ENCODE assay signal across 15 cellular contexts in genomic region chr5:170752257-170753215, GRCh38. TPM values are rescaled to one million over a fixed set of nuclear protein-coding genes. Genes with fewer than 3 reads are reported as not detected.
A peak's percentile ranks its signal among the peaks of the same experiment; 100 is the strongest.
DNase-seq lines count a peak whose midpoint lies in the region; ATAC-seq, FAIRE-seq and TF ChIP-seq lines count a peak whose summit lies in the region.
"Had no signal": no experiment of that assay in that cellular context is flagged by ENCODE, and none has a peak within 500 bp of the region (broad histone marks: within the 10 kb centered on the region; RNA-seq: fewer than 3 reads in every experiment).

No MANE protein-coding gene starts in this region.

- no peak overlapping the region for H3K9ac ChIP-seq in kidney (ENCODE audit: low read length in 2 of 2)

- FAIRE-seq in kidney (lab: Jason Lieb, UNC): no peak
- FAIRE-seq: islet of Langerhans, TTC549 had no signal

- H3K27me3 ChIP-seq in SJCRH30: no peaks in the 10 kb centered on the region
- H3K27me3 ChIP-seq in CD4-positive, alpha-beta T cell (ENCODE audit: control insufficient read depth, insufficient read depth, low read length): no peaks in the 10 kb centered on the region

- no peak overlapping the region for H3K27ac Mint-ChIP-seq in CD4-positive, alpha-beta T cell
- H3K27ac Mint-ChIP-seq in activated T-helper 1 cell treated with anti-CD3 and anti-CD28 coated beads, Interleukin-12 subunit alpha, Interleukin-12 subunit beta, Interleukin-2, Interleukin-4 antibody, amounts not matched to agents 30 ng/mL and 10 ng/mL and 1 ng/mL, durations not matched to agents 14 hours and 24 hours and 36 hours: no peak overlapping the region

- no peaks in the 10 kb centered on the region for H3K36me3 Mint-ChIP-seq in CD4-positive, alpha-beta T cell (ENCODE audit: low read depth)
- H3K36me3 Mint-ChIP-seq in activated T-helper 1 cell treated with anti-CD3 and anti-CD28 coated beads, Interleukin-12 subunit alpha, Interleukin-12 subunit beta, Interleukin-2, Interleukin-4 antibody, amounts not matched to agents 30 ng/mL and 10 ng/mL and 1 ng/mL, durations not matched to agents 14 hours and 24 hours and 36 hours (ENCODE audit: low read depth): no peaks in the 10 kb centered on the region

- ATAC-seq in CD4-positive, alpha-beta T cell (ENCODE audit: poor library complexity): no peak

- POLR2A ChIA-PET in CD4-positive, alpha-beta T cell (lab: Charles Lee): no interaction called here

- H3K36me3 ChIP-seq in SJCRH30 (no peaks in the 10 kb centered on the region), kidney (ENCODE audit: control insufficient read depth in 1 of 2, insufficient read depth in 2 of 2, low read length in 2 of 2) (no peaks in the 10 kb centered on the region)

- no peak overlapping the region for H3K4me3 Mint-ChIP-seq in CD4-positive, alpha-beta T cell
- no peak overlapping the region for H3K4me3 Mint-ChIP-seq in activated T-helper 1 cell treated with anti-CD3 and anti-CD28 coated beads, Interleukin-12 subunit alpha, Interleukin-12 subunit beta, Interleukin-2, Interleukin-4 antibody, amounts not matched to agents 30 ng/mL and 10 ng/mL and 1 ng/mL, durations not matched to agents 14 hours and 24 hours and 36 hours

- peak; percentile 86 for DNase-seq in COR-L47 (lab: John Stamatoyannopoulos, UW)
- peak; percentile 86 for DNase-seq in NCI-H1105 (lab: John Stamatoyannopoulos, UW)
- DNase-seq in SJCRH30: peak; percentile 57 to 70
- DNase-seq in kidney: peak; percentile 77
- DNase-seq in medulla oblongata (ENCODE audit: extremely low spot score): no peak
- no peak for DNase-seq in CD4-positive, alpha-beta T cell
- DNase-seq in D341Med (ENCODE audit: low spot score): no peak
- no peak for DNase-seq in activated T-helper 1 cell treated with anti-CD3 and anti-CD28 coated beads, Interleukin-12 subunit alpha, Interleukin-12 subunit beta, Interleukin-2, Interleukin-4 antibody, amounts not matched to agents 30 ng/mL and 10 ng/mL and 1 ng/mL, durations not matched to agents 14 hours and 24 hours and 36 hours (ENCODE audit: low spot score)
- DNase-seq: cortex of kidney, DND-41, H7 had no signal

- TF ChIP-seq CTCF in kidney (IDR thresholded peaks at IDR 0.05; ENCODE audit: borderline replicate concordance, extremely low read depth, insufficient read depth): no peak
- TF ChIP-seq CTCF in CD4-positive, alpha-beta T cell (IDR thresholded peaks at IDR 0.05): no peak

- peak overlapping the region; percentile 40 for H3K27ac ChIP-seq in SJCRH30
- H3K27ac ChIP-seq in kidney (ENCODE audit: low read depth in 2 of 2, low read length in 2 of 2): no peak overlapping the region
- H3K27ac ChIP-seq in CD4-positive, alpha-beta T cell (ENCODE audit: low read depth, low read length): no peak overlapping the region

- no peaks in the 10 kb centered on the region for H3K9me3 ChIP-seq in SJCRH30 (replicated peaks)
- H3K9me3 ChIP-seq in kidney (ENCODE audit: control insufficient read depth in 1 of 2, low read length in 2 of 2): no peaks in the 10 kb centered on the region
- H3K9me3 ChIP-seq in CD4-positive, alpha-beta T cell (ENCODE audit: control insufficient read depth, low read length): no peaks in the 10 kb centered on the region

- H3K4me1 ChIP-seq in SJCRH30 (peaks cover 16% of the 10 kb centered on the region), kidney (ENCODE audit: control insufficient read depth in 1 of 2, insufficient read depth in 1 of 2, low read depth in 1 of 2, low read length in 2 of 2) (peaks cover 26% of the 10 kb centered on the region in 2 donors)

- peaks cover 43% of the 10 kb centered on the region for H3K27me3 Mint-ChIP-seq in CD4-positive, alpha-beta T cell
- H3K27me3 Mint-ChIP-seq in activated T-helper 1 cell treated with anti-CD3 and anti-CD28 coated beads, Interleukin-12 subunit alpha, Interleukin-12 subunit beta, Interleukin-2, Interleukin-4 antibody, amounts not matched to agents 30 ng/mL and 10 ng/mL and 1 ng/mL, durations not matched to agents 14 hours and 24 hours and 36 hours (ENCODE audit: insufficient read depth): peaks cover 2% of the 10 kb centered on the region

- H3K4me3 ChIP-seq in SJCRH30: no peak overlapping the region
- H3K4me3 ChIP-seq in kidney (ENCODE audit: low read length in 2 of 2): no peak overlapping the region

- intact Hi-C loops in kidney (cut with DNase I): no loop called here
- intact Hi-C loops in CD4-positive, alpha-beta T cell (cut with DNase I, micrococcal nuclease): no loop called here
- intact Hi-C loops in activated T-helper 1 cell treated with anti-CD3 and anti-CD28 coated beads, Interleukin-12 subunit alpha, Interleukin-12 subunit beta, Interleukin-2, Interleukin-4 antibody, amounts not matched to agents 30 ng/mL and 10 ng/mL and 1 ng/mL, durations not matched to agents 14 hours and 24 hours and 36 hours (cut with micrococcal nuclease): no loop called here

- no peaks in the 10 kb centered on the region for H3K9me3 Mint-ChIP-seq in CD4-positive, alpha-beta T cell
- H3K9me3 Mint-ChIP-seq in activated T-helper 1 cell treated with anti-CD3 and anti-CD28 coated beads, Interleukin-12 subunit alpha, Interleukin-12 subunit beta, Interleukin-2, Interleukin-4 antibody, amounts not matched to agents 30 ng/mL and 10 ng/mL and 1 ng/mL, durations not matched to agents 14 hours and 24 hours and 36 hours: no peaks in the 10 kb centered on the region

- no peaks in the 10 kb centered on the region for H3K4me1 Mint-ChIP-seq in CD4-positive, alpha-beta T cell (ENCODE audit: low read depth)
- H3K4me1 Mint-ChIP-seq in activated T-helper 1 cell treated with anti-CD3 and anti-CD28 coated beads, Interleukin-12 subunit alpha, Interleukin-12 subunit beta, Interleukin-2, Interleukin-4 antibody, amounts not matched to agents 30 ng/mL and 10 ng/mL and 1 ng/mL, durations not matched to agents 14 hours and 24 hours and 36 hours (ENCODE audit: low read depth): no peaks in the 10 kb centered on the region

- CTCF ChIA-PET in CD4-positive, alpha-beta T cell (lab: Charles Lee): no interaction called here

RNA-seq across cellular contexts. Expression of gene GABRP, which starts 31.0 kb away (rescaled TPM):
- not detected in 2 replicates for total RNA-seq in SJCRH30 (2014; rRNA removed; shearing (Covaris generic))
- 33.1 TPM for total RNA-seq in kidney
- 3.4 TPM for polyA plus RNA-seq in kidney (ENCODE audit: insufficient read depth, low read depth, low replicate concordance)
- total RNA-seq in CD4-positive, alpha-beta T cell: not detected
- total RNA-seq in activated T-helper 1 cell treated with anti-CD3 and anti-CD28 coated beads, Interleukin-12 subunit alpha, Interleukin-12 subunit beta, Interleukin-2, Interleukin-4 antibody, amounts not matched to agents 30 ng/mL and 10 ng/mL and 1 ng/mL, durations not matched to agents 14 hours and 24 hours and 36 hours: not detected in 2 replicates
- total RNA-seq: fibroblast of villous mesenchyme had no signal
- polyA plus RNA-seq: neural cell had no signal

Comparison
In these comparisons a context has a peak if more than half of its experiments do, and no peak if none do; other contexts are left out.
1. DNase-seq: peak in COR-L47 (single experiment), NCI-H1105 (single experiment), SJCRH30 (2 of 2) and kidney (single experiment); none in medulla oblongata (single experiment), CD4-positive, alpha-beta T cell (0 of 10), D341Med (single experiment) and activated T-helper 1 cell treated with anti-CD3 and anti-CD28 coated beads, Interleukin-12 subunit alpha, Interleukin-12 subunit beta, Interleukin-2, Interleukin-4 antibody, amounts not matched to agents 30 ng/mL and 10 ng/mL and 1 ng/mL, durations not matched to agents 14 hours and 24 hours and 36 hours (single experiment).
2. RNA of gene GABRP, which starts 31.0 kb away (total RNA-seq): 33.1 TPM in kidney (single experiment); not detected in SJCRH30, not detected in CD4-positive, alpha-beta T cell and not detected in activated T-helper 1 cell treated with anti-CD3 and anti-CD28 coated beads, Interleukin-12 subunit alpha, Interleukin-12 subunit beta, Interleukin-2, Interleukin-4 antibody, amounts not matched to agents 30 ng/mL and 10 ng/mL and 1 ng/mL, durations not matched to agents 14 hours and 24 hours and 36 hours; every median in the first group is over 10 times any median in the second.